In the genomic region with DNA sequence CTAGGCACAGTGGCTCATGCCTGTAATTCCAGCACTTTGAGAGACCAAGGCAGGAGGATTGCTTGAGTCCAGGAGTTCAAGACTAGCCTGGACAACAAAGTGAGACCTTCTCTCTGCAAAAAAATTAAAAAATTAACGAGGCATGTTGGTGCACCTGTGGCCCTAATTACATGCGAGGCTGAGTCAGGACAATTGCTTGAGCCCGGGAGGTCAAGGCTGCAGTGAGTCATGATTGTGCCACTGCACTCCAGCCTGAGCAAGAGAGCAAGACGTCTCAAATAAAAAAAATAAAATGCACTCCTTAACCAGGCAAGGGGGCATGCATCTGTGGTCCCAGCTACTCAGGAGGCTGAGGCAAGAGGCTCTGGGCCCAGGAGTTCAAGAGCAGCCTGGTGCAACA, we compare ENCODE assay signal across 2 cellular contexts. TPM values are rescaled to one million over a fixed set of nuclear protein-coding genes. Genes with fewer than 3 reads are reported as not detected.
"Had no signal": no experiment of that assay in that cellular context is flagged by ENCODE, and none has a peak within 500 bp of the region (broad histone marks: within the 10 kb centered on the region; RNA-seq: fewer than 3 reads in every experiment).

No MANE protein-coding gene starts in this region.

RNA-seq across cellular contexts. Expression of a gene that starts 53.0 kb away (rescaled TPM):
- polyA plus RNA-seq: cardiac muscle cell, smooth muscle cell had no signal
